ENCODE assay signal across 10 cellular contexts in the genomic region with DNA sequence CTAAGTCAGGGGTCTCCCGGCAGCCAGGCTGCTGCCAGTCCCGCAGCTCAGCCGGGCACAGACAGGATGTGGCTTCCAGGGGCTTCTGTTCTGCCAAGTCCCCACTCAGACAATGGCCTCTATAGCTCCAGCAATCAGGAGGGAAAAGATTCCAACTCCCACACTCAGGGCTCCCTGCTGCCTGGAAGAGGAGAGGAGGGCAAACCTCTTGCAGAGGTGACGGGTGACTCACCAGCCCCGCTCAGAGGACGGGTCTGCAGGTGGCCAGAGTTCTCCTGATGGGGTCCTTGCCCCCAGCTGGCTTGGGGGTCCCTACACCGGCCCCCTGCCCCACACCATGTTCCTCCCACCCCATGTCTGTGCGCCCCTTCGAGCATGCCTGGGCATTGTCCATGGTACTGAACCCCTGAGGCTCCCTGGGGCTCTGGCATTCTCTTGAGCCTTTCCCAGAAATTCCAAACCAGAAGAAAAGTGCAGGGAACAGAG.
A peak's percentile ranks its signal among the peaks of the same experiment; 100 is the strongest.
DNase-seq lines count a peak whose midpoint lies in the region; ATAC-seq and TF ChIP-seq lines count a peak whose summit lies in the region.
"Had no signal": no experiment of that assay in that cellular context is flagged by ENCODE, and none has a peak within 500 bp of the region (broad histone marks: within the 10 kb centered on the region; RNA-seq: fewer than 3 reads in every experiment).

No MANE protein-coding gene starts in this region.

- POLR2A ChIA-PET in RWPE1 (lab: Yijun Ruan, JAX; ENCODE audit: low non-redundant PET), result interaction anchor here (1.1 kb wide), 1 partner anchor 32 kb away, joined by 3 read pairs; no protein-coding TSS in a partner anchor

- H3K4me3 ChIP-seq in skin epidermis, result no peak overlapping the region

- DNase-seq in NCI-H1092 (lab: John Stamatoyannopoulos, UW) (peak; percentile 10), NCI-H1092 treated with DMSO at 0.1 percent for 48 hours (lab: John Stamatoyannopoulos, UW) (no peak), RWPE1 (ENCODE audit: low spot score) (no peak), fibroblast of peridontal ligament (ENCODE audit: extremely low read depth) (peak; percentile 10), RPMI8226 (no peak), NCI-H187 treated with DMSO at 0.1 percent for 48 hours (lab: John Stamatoyannopoulos, UW) (no peak)
- DNase-seq: 8988T, left colon had no signal

- CTCF ChIA-PET in RWPE1 (lab: Yijun Ruan, JAX), result interaction anchor here (0.6 to 3.0 kb wide), 7 partner anchors 10 to 237 kb away, joined by 3 to 17 read pairs (median 4); a partner anchor contains a TSS

- H3K27ac ChIP-seq in RWPE1 (peak overlapping the region; percentile 100), skin epidermis (peak overlapping the region in 19 of 21 experiments; percentile 0 to 98 (median 77))

- no peak for ATAC-seq in GM19023 (IDR thresholded peaks at IDR 0.05; ENCODE audit: unreplicated experiment)
- ATAC-seq: left colon had no signal

- no peak for TF ChIP-seq CTCF in RWPE1 (conservative IDR thresholded peaks at IDR 0.05; ENCODE audit: low read depth)

Comparison
In these comparisons a context has a peak if more than half of its experiments do, and no peak if none do; other contexts are left out.
1. DNase-seq: peak in NCI-H1092 (single experiment) and fibroblast of peridontal ligament (single experiment); none in NCI-H1092 treated with DMSO at 0.1 percent for 48 hours (single experiment), RWPE1 (single experiment), RPMI8226 (single experiment) and NCI-H187 treated with DMSO at 0.1 percent for 48 hours (single experiment).